17 cellular contexts compared by ENCODE assay signal in the genomic region with DNA sequence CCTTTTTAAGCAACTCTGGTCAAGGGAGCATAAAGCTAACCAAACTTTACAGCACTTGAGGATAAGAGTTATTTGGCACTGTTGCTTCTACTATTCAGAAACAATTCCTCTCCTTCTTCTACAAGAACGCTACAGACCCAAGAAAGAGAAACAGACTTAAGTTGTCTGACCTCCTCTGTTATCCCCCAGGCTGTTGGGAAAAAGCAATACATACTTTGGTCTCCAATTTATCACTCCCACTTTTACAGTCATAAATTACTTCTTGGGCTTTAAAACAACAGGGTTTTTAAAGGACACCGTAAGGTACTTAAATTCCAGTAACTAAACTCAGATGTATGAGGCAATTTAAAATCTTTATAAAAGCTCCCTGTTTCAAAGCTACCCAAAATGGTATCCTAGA.
DNase-seq lines count a peak whose midpoint lies in the region; ATAC-seq, FAIRE-seq and TF ChIP-seq lines count a peak whose summit lies in the region.
"Had no signal": no experiment of that assay in that cellular context is flagged by ENCODE, and none has a peak within 500 bp of the region (broad histone marks: within the 10 kb centered on the region; RNA-seq: fewer than 3 reads in every experiment).

No MANE protein-coding gene starts in this region.

- H4K20me1 ChIP-seq in astrocyte (ENCODE audit: insufficient read depth, low read length): no peaks in the 10 kb centered on the region
- H4K20me1 ChIP-seq: BLaER1 had no signal

- no peaks in the 10 kb centered on the region for H3K27me3 Mint-ChIP-seq in astrocyte (ENCODE audit: low read depth, unreplicated experiment)
- no peaks in the 10 kb centered on the region for H3K27me3 Mint-ChIP-seq in nephron progenitor cell (ENCODE audit: low read depth, poor library complexity)

- no peaks in the 10 kb centered on the region for H3K4me1 ChIP-seq in astrocyte (ENCODE audit: insufficient read depth, low read length)
- H3K4me1 ChIP-seq: BLaER1 had no signal

- H2AFZ ChIP-seq in astrocyte (ENCODE audit: low read depth, low read length): no peak overlapping the region
- H2AFZ ChIP-seq: GM23338 had no signal

- intact Hi-C loops in left cardiac atrium (cut with DNase I): no loop called here

- ATAC-seq in GM21526 (IDR thresholded peaks at IDR 0.05; ENCODE audit: low FRiP score, unreplicated experiment) (no peak), HG03378 (IDR thresholded peaks at IDR 0.05; ENCODE audit: unreplicated experiment) (no peak), left cardiac atrium (no peak)
- ATAC-seq: GM23338, HepG2 had no signal

- H3K9me3 Mint-ChIP-seq in astrocyte (ENCODE audit: unreplicated experiment) (no peaks in the 10 kb centered on the region), nephron progenitor cell (no peaks in the 10 kb centered on the region)
- H3K9me3 Mint-ChIP-seq: GM23338 had no signal

- no peak overlapping the region for H3K4me3 ChIP-seq in astrocyte (ENCODE audit: insufficient read depth, low read depth, low read length)
- H3K4me3 ChIP-seq: BLaER1, GM23338 had no signal

- DNase-seq in COLO829 (ENCODE audit: low spot score) (peak; percentile 35), astrocyte (ENCODE audit: low read depth) (peak; percentile 10), foreskin melanocyte (peak; percentile 51), nephron progenitor cell (no peak), left cardiac atrium (no peak)
- DNase-seq: 8988T, AML-193, Calu3, DMS 273 treated with DMSO at 0.1 percent for 48 hours, H7 had no signal

- H3K4me1 Mint-ChIP-seq in astrocyte (ENCODE audit: low read depth, unreplicated experiment) (no peaks in the 10 kb centered on the region), nephron progenitor cell (peaks cover 45% of the 10 kb centered on the region)
- H3K4me1 Mint-ChIP-seq: GM23338 had no signal

- TF ChIP-seq CTCF in astrocyte (IDR thresholded peaks at IDR 0.05; ENCODE audit: insufficient read depth, low read depth, low read length) (no peak), nephron progenitor cell (IDR thresholded peaks at IDR 0.05) (no peak)

- no peaks in the 10 kb centered on the region for H3K79me2 ChIP-seq in astrocyte (ENCODE audit: insufficient read depth, low read length)

- H3K36me3 Mint-ChIP-seq in astrocyte (ENCODE audit: low read depth, unreplicated experiment) (no peaks in the 10 kb centered on the region), nephron progenitor cell (ENCODE audit: low read depth) (no peaks in the 10 kb centered on the region)

- H3K4me3 Mint-ChIP-seq in astrocyte (ENCODE audit: unreplicated experiment) (no peak overlapping the region), nephron progenitor cell (no peak overlapping the region)
- H3K4me3 Mint-ChIP-seq: GM23338 had no signal

- no peak overlapping the region for H3K9ac ChIP-seq in astrocyte (ENCODE audit: low read length)
- H3K9ac ChIP-seq: BLaER1 had no signal

- FAIRE-seq in astrocyte (lab: Jason Lieb, UNC): no peak
- FAIRE-seq: GM18507, HepG2, HTR-8/SVneo had no signal

- no peaks in the 10 kb centered on the region for H3K9me3 ChIP-seq in astrocyte (ENCODE audit: insufficient read depth, low read depth, low read length)
- H3K9me3 ChIP-seq: BLaER1 had no signal

- H3K27me3 ChIP-seq in astrocyte (ENCODE audit: insufficient read depth, low read length): no peaks in the 10 kb centered on the region
- H3K27me3 ChIP-seq: BLaER1 had no signal

- H3K27ac ChIP-seq in astrocyte (ENCODE audit: low read depth, low read length): no peak overlapping the region
- H3K27ac ChIP-seq: BLaER1 had no signal

- H3K4me2 ChIP-seq in astrocyte (ENCODE audit: low read length): no peak overlapping the region
- H3K4me2 ChIP-seq: BLaER1, GM23338 had no signal

- no peaks in the 10 kb centered on the region for H3K36me3 ChIP-seq in astrocyte (ENCODE audit: insufficient read depth, low read length)
- H3K36me3 ChIP-seq: BLaER1 had no signal

- no peak overlapping the region for H3K27ac Mint-ChIP-seq in astrocyte (ENCODE audit: unreplicated experiment)
- peak overlapping the region; percentile 74 for H3K27ac Mint-ChIP-seq in nephron progenitor cell
- H3K27ac Mint-ChIP-seq: GM23338 had no signal

Comparison
In these comparisons a context has a peak if more than half of its experiments do, and no peak if none do; other contexts are left out.
1. DNase-seq: peak in COLO829 (single experiment), astrocyte (single experiment) and foreskin melanocyte (single experiment); none in nephron progenitor cell (single experiment) and left cardiac atrium (single experiment).